In the genomic region with DNA sequence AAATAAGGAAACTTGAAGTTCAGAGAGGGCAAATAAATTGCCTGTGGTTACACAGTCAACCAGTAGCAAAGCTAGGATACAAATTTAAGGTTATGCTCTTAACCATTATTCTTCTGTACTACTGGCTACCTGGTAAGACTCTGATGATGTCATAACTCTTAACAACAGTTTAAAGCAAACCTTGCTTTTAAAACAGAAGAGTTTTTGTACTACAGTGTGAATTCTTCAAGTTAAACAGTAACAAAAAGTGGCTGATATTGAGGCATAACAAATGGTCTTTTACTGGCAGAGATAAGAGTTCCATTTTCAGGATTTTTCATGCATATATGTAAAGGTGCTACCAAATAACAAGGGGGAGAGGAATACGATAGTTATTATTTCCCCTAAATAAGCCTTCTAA, we compare ENCODE assay signal across 1 cellular context.
A peak's percentile ranks its signal among the peaks of the same experiment; 100 is the strongest.
TF ChIP-seq lines count a peak whose summit lies in the region.

No MANE protein-coding gene starts in this region.

TF ChIP-seq in HepG2, 621 proteins besides CTCF, POLR2A, EP300 and RAD21 (continued from another document and continues in another):
- TF ChIP-seq, protein P1, sequence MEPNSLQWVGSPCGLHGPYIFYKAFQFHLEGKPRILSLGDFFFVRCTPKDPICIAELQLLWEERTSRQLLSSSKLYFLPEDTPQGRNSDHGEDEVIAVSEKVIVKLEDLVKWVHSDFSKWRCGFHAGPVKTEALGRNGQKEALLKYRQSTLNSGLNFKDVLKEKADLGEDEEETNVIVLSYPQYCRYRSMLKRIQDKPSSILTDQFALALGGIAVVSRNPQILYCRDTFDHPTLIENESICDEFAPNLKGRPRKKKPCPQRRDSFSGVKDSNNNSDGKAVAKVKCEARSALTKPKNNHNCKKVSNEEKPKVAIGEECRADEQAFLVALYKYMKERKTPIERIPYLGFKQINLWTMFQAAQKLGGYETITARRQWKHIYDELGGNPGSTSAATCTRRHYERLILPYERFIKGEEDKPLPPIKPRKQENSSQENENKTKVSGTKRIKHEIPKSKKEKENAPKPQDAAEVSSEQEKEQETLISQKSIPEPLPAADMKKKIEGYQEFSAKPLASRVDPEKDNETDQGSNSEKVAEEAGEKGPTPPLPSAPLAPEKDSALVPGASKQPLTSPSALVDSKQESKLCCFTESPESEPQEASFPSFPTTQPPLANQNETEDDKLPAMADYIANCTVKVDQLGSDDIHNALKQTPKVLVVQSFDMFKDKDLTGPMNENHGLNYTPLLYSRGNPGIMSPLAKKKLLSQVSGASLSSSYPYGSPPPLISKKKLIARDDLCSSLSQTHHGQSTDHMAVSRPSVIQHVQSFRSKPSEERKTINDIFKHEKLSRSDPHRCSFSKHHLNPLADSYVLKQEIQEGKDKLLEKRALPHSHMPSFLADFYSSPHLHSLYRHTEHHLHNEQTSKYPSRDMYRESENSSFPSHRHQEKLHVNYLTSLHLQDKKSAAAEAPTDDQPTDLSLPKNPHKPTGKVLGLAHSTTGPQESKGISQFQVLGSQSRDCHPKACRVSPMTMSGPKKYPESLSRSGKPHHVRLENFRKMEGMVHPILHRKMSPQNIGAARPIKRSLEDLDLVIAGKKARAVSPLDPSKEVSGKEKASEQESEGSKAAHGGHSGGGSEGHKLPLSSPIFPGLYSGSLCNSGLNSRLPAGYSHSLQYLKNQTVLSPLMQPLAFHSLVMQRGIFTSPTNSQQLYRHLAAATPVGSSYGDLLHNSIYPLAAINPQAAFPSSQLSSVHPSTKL (CRISPR knock-in tag; IDR thresholded peaks at IDR 0.05): peak; percentile 36; the same call in 1 of the 2 replicates
- TF ChIP-seq, protein P2, sequence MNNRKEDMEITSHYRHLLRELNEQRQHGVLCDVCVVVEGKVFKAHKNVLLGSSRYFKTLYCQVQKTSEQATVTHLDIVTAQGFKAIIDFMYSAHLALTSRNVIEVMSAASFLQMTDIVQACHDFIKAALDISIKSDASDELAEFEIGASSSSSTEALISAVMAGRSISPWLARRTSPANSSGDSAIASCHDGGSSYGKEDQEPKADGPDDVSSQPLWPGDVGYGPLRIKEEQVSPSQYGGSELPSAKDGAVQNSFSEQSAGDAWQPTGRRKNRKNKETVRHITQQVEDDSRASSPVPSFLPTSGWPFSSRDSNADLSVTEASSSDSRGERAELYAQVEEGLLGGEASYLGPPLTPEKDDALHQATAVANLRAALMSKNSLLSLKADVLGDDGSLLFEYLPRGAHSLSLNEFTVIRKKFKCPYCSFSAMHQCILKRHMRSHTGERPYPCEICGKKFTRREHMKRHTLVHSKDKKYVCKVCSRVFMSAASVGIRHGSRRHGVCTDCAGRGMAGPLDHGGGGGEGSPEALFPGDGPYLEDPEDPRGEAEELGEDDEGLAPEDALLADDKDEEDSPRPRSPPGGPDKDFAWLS (CRISPR knock-in tag; IDR thresholded peaks at IDR 0.05; ENCODE audit: borderline replicate concordance): no peak
- TF ChIP-seq ZNF550 (CRISPR knock-in tag; IDR thresholded peaks at IDR 0.05; ENCODE audit: borderline replicate concordance) (no peak), DNMT3B (CRISPR knock-in tag; conservative IDR thresholded peaks at IDR 0.05) (no peak), ZNF546 (CRISPR knock-in tag; conservative IDR thresholded peaks at IDR 0.05) (no peak), TBX3 (IDR thresholded peaks at IDR 0.05; ENCODE audit: borderline replicate concordance) (no peak), ZFP37 (CRISPR knock-in tag; IDR thresholded peaks at IDR 0.05; ENCODE audit: borderline replicate concordance) (no peak), SOX13 (IDR thresholded peaks at IDR 0.05) (no peak), SOX13 (CRISPR knock-in tag; conservative IDR thresholded peaks at IDR 0.05 in 1 of 2, IDR thresholded peaks at IDR 0.05 in 1 of 2) (peak in 1 of 2 experiments; percentile 56; a peak in 1 of 4 replicates), PAF1 (CRISPR knock-in tag; IDR thresholded peaks at IDR 0.05) (no peak), ZKSCAN8 (CRISPR knock-in tag; IDR thresholded peaks at IDR 0.05; ENCODE audit: borderline replicate concordance) (no peak), SMARCC2 (IDR thresholded peaks at IDR 0.05) (no peak), ZNF143 (CRISPR knock-in tag; IDR thresholded peaks at IDR 0.05) (no peak), ZBTB7A (CRISPR knock-in tag; IDR thresholded peaks at IDR 0.05) (no peak), SYNCRIP (IDR thresholded peaks at IDR 0.05; ENCODE audit: insufficient read depth, low read depth, low read length) (no peak), ZNF451 (CRISPR knock-in tag; IDR thresholded peaks at IDR 0.05) (no peak), HDAC1 (CRISPR knock-in tag; IDR thresholded peaks at IDR 0.05) (no peak), ZNF30 (CRISPR knock-in tag; IDR thresholded peaks at IDR 0.05) (no peak), PITX1 (CRISPR knock-in tag; IDR thresholded peaks at IDR 0.05) (no peak), ZFX (CRISPR knock-in tag; IDR thresholded peaks at IDR 0.05; ENCODE audit: low read depth) (no peak), FOXA3 (CRISPR knock-in tag; IDR thresholded peaks at IDR 0.05) (0 out of 2 replicates have a peak, but pooled peaks have one; percentile 27), NFYC (CRISPR knock-in tag; IDR thresholded peaks at IDR 0.05) (no peak), ZNF543 (CRISPR knock-in tag; IDR thresholded peaks at IDR 0.05) (no peak), KAT8 (CRISPR knock-in tag; IDR thresholded peaks at IDR 0.05) (no peak), CREB1 (IDR thresholded peaks at IDR 0.05) (peak; percentile 31; the same call in 1 of the 2 replicates), CREB1 (CRISPR knock-in tag; IDR thresholded peaks at IDR 0.05) (peak; percentile 70), ZNF703 (CRISPR knock-in tag; IDR thresholded peaks at IDR 0.05; ENCODE audit: borderline replicate concordance) (no peak), FOXK1 (CRISPR knock-in tag; IDR thresholded peaks at IDR 0.05; ENCODE audit: borderline replicate concordance, low read depth) (no peak), KDM6A (CRISPR knock-in tag; IDR thresholded peaks at IDR 0.05; ENCODE audit: low read depth) (no peak), FIP1L1 (IDR thresholded peaks at IDR 0.05; ENCODE audit: borderline replicate concordance, insufficient read depth, low read depth, low read length) (no peak), NCOA5 (CRISPR knock-in tag; IDR thresholded peaks at IDR 0.05) (no peak), EED (CRISPR knock-in tag; IDR thresholded peaks at IDR 0.05) (no peak), ZNF367 (CRISPR knock-in tag; IDR thresholded peaks at IDR 0.05; ENCODE audit: borderline replicate concordance) (no peak), SMAD1 (CRISPR knock-in tag; IDR thresholded peaks at IDR 0.05; ENCODE audit: borderline replicate concordance, low read depth) (no peak), ZNF232 (CRISPR knock-in tag; IDR thresholded peaks at IDR 0.05; ENCODE audit: borderline replicate concordance) (no peak)
- TF ChIP-seq, protein P3, sequence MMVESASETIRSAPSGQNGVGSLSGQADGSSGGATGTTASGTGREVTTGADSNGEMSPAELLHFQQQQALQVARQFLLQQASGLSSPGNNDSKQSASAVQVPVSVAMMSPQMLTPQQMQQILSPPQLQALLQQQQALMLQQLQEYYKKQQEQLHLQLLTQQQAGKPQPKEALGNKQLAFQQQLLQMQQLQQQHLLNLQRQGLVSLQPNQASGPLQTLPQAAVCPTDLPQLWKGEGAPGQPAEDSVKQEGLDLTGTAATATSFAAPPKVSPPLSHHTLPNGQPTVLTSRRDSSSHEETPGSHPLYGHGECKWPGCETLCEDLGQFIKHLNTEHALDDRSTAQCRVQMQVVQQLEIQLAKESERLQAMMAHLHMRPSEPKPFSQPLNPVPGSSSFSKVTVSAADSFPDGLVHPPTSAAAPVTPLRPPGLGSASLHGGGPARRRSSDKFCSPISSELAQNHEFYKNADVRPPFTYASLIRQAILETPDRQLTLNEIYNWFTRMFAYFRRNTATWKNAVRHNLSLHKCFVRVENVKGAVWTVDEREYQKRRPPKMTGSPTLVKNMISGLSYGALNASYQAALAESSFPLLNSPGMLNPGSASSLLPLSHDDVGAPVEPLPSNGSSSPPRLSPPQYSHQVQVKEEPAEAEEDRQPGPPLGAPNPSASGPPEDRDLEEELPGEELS (CRISPR knock-in tag; IDR thresholded peaks at IDR 0.05): no peak
- TF ChIP-seq, protein P4, sequence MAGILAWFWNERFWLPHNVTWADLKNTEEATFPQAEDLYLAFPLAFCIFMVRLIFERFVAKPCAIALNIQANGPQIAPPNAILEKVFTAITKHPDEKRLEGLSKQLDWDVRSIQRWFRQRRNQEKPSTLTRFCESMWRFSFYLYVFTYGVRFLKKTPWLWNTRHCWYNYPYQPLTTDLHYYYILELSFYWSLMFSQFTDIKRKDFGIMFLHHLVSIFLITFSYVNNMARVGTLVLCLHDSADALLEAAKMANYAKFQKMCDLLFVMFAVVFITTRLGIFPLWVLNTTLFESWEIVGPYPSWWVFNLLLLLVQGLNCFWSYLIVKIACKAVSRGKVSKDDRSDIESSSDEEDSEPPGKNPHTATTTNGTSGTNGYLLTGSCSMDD (CRISPR knock-in tag; IDR thresholded peaks at IDR 0.05): no peak
- TF ChIP-seq, protein P5, sequence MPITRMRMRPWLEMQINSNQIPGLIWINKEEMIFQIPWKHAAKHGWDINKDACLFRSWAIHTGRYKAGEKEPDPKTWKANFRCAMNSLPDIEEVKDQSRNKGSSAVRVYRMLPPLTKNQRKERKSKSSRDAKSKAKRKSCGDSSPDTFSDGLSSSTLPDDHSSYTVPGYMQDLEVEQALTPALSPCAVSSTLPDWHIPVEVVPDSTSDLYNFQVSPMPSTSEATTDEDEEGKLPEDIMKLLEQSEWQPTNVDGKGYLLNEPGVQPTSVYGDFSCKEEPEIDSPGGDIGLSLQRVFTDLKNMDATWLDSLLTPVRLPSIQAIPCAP (CRISPR knock-in tag; IDR thresholded peaks at IDR 0.05; ENCODE audit: low read depth): no peak
- TF ChIP-seq, protein P6, sequence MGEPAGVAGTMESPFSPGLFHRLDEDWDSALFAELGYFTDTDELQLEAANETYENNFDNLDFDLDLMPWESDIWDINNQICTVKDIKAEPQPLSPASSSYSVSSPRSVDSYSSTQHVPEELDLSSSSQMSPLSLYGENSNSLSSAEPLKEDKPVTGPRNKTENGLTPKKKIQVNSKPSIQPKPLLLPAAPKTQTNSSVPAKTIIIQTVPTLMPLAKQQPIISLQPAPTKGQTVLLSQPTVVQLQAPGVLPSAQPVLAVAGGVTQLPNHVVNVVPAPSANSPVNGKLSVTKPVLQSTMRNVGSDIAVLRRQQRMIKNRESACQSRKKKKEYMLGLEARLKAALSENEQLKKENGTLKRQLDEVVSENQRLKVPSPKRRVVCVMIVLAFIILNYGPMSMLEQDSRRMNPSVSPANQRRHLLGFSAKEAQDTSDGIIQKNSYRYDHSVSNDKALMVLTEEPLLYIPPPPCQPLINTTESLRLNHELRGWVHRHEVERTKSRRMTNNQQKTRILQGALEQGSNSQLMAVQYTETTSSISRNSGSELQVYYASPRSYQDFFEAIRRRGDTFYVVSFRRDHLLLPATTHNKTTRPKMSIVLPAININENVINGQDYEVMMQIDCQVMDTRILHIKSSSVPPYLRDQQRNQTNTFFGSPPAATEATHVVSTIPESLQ (CRISPR knock-in tag; conservative IDR thresholded peaks at IDR 0.05): no peak
- TF ChIP-seq, protein P7, sequence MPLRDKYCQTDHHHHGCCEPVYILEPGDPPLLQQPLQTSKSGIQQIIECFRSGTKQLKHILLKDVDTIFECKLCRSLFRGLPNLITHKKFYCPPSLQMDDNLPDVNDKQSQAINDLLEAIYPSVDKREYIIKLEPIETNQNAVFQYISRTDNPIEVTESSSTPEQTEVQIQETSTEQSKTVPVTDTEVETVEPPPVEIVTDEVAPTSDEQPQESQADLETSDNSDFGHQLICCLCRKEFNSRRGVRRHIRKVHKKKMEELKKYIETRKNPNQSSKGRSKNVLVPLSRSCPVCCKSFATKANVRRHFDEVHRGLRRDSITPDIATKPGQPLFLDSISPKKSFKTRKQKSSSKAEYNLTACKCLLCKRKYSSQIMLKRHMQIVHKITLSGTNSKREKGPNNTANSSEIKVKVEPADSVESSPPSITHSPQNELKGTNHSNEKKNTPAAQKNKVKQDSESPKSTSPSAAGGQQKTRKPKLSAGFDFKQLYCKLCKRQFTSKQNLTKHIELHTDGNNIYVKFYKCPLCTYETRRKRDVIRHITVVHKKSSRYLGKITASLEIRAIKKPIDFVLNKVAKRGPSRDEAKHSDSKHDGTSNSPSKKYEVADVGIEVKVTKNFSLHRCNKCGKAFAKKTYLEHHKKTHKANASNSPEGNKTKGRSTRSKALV (CRISPR knock-in tag; IDR thresholded peaks at IDR 0.05): no peak
- TF ChIP-seq, protein P8, sequence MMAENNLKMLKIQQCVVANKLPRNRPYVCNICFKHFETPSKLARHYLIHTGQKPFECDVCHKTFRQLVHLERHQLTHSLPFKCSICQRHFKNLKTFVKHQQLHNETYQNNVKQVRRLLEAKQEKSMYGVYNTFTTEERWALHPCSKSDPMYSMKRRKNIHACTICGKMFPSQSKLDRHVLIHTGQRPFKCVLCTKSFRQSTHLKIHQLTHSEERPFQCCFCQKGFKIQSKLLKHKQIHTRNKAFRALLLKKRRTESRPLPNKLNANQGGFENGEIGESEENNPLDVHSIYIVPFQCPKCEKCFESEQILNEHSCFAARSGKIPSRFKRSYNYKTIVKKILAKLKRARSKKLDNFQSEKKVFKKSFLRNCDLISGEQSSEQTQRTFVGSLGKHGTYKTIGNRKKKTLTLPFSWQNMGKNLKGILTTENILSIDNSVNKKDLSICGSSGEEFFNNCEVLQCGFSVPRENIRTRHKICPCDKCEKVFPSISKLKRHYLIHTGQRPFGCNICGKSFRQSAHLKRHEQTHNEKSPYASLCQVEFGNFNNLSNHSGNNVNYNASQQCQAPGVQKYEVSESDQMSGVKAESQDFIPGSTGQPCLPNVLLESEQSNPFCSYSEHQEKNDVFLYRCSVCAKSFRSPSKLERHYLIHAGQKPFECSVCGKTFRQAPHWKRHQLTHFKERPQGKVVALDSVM (CRISPR knock-in tag; IDR thresholded peaks at IDR 0.05): no peak
- TF ChIP-seq, protein P9, sequence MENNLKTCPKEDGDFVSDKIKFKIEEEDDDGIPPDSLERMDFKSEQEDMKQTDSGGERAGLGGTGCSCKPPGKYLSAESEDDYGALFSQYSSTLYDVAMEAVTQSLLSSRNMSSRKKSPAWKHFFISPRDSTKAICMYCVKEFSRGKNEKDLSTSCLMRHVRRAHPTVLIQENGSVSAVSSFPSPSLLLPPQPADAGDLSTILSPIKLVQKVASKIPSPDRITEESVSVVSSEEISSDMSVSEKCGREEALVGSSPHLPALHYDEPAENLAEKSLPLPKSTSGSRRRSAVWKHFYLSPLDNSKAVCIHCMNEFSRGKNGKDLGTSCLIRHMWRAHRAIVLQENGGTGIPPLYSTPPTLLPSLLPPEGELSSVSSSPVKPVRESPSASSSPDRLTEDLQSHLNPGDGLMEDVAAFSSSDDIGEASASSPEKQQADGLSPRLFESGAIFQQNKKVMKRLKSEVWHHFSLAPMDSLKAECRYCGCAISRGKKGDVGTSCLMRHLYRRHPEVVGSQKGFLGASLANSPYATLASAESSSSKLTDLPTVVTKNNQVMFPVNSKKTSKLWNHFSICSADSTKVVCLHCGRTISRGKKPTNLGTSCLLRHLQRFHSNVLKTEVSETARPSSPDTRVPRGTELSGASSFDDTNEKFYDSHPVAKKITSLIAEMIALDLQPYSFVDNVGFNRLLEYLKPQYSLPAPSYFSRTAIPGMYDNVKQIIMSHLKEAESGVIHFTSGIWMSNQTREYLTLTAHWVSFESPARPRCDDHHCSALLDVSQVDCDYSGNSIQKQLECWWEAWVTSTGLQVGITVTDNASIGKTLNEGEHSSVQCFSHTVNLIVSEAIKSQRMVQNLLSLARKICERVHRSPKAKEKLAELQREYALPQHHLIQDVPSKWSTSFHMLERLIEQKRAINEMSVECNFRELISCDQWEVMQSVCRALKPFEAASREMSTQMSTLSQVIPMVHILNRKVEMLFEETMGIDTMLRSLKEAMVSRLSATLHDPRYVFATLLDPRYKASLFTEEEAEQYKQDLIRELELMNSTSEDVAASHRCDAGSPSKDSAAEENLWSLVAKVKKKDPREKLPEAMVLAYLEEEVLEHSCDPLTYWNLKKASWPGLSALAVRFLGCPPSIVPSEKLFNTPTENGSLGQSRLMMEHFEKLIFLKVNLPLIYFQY (CRISPR knock-in tag; IDR thresholded peaks at IDR 0.05; ENCODE audit: borderline replicate concordance): no peak
